24 cellular contexts compared by ENCODE assay signal in genomic region chr2:75192496-75192895, GRCh38. TPM values are rescaled to one million over a fixed set of nuclear protein-coding genes. Genes with fewer than 3 reads are reported as not detected.
"Had no signal": no experiment of that assay in that cellular context is flagged by ENCODE, and none has a peak within 500 bp of the region (broad histone marks: within the 10 kb centered on the region; RNA-seq: fewer than 3 reads in every experiment).

No MANE protein-coding gene starts in this region.

- H3K9me3 ChIP-seq: esophagus squamous epithelium, gastrocnemius medialis, heart right ventricle, left lung, lower lobe of right lung, mucosa of descending colon had no signal

- H3K27ac ChIP-seq: coronary artery, dorsolateral prefrontal cortex, epithelial cell of prostate, esophagus squamous epithelium, gastrocnemius medialis, heart right ventricle, left lung, lower lobe of right lung had no signal

- H3K4me1 ChIP-seq: esophagus squamous epithelium, gastrocnemius medialis, heart right ventricle, left lung, lower lobe of right lung had no signal

- H3K4me3 ChIP-seq: coronary artery, dorsolateral prefrontal cortex, esophagus squamous epithelium, gastrocnemius medialis, heart right ventricle, left lung, lower lobe of right lung, mucosa of descending colon had no signal

- DNase-seq: dermis blood vessel endothelial cell; dorsolateral prefrontal cortex; effector CD4-positive, alpha-beta T cell; effector memory CD4-positive, alpha-beta T cell; erythroblast; esophagus squamous epithelium; foreskin fibroblast; foreskin melanocyte; gastrocnemius medialis; glutamatergic neuron; heart right ventricle; hippocampal formation; left cardiac atrium; left lung; left ventricle myocardium superior; lower lobe of right lung; mesenchymal stem cell; mucosa of descending colon had no signal

- H3K36me3 ChIP-seq: esophagus squamous epithelium, gastrocnemius medialis, heart right ventricle, left lung, lower lobe of right lung had no signal

RNA-seq across cellular contexts. Expression of gene TACR1, which starts 6.8 kb away (rescaled TPM):
- total RNA-seq: dermis blood vessel endothelial cell, glomerular endothelial cell, kidney epithelial cell, lung microvascular endothelial cell, myocyte had no signal
